Comparison of ENCODE assay signal across 8 cellular contexts in genomic region chr11:74398244-74399159, GRCh38. TPM values are rescaled to one million over a fixed set of nuclear protein-coding genes. Genes with fewer than 3 reads are reported as not detected.
A peak's percentile ranks its signal among the peaks of the same experiment; 100 is the strongest.
DNase-seq lines count a peak whose midpoint lies in the region; ATAC-seq and TF ChIP-seq lines count a peak whose summit lies in the region.

TSS of gene PGM2L1 (minus strand) at chr11:74398433. CDS start at chr11:74398161, 272 bp downstream.

- H3K9me3 ChIP-seq in left ventricle myocardium inferior (replicated peaks) (no peaks in the 10 kb centered on the region), upper lobe of right lung (no peaks in the 10 kb centered on the region)

- peak; percentile 60 for TF ChIP-seq POLR2A in GM15510 (IDR thresholded peaks at IDR 0.05; ENCODE audit: borderline replicate concordance, extremely low read depth, insufficient read length)

- TF ChIP-seq CTCF in left ventricle myocardium inferior (IDR thresholded peaks at IDR 0.05; ENCODE audit: borderline replicate concordance) (no peak), upper lobe of right lung (IDR thresholded peaks at IDR 0.05) (no peak)

- H3K36me3 ChIP-seq in left ventricle myocardium inferior: no peaks in the 10 kb centered on the region
- H3K36me3 ChIP-seq in upper lobe of right lung: no peaks in the 10 kb centered on the region

- intact Hi-C loops in left ventricle myocardium inferior (cut with micrococcal nuclease) (no loop called here), posterior vena cava (cut with DNase I) (no loop called here), upper lobe of right lung (cut with DNase I) (no loop called here)

- ATAC-seq in HG02884 (IDR thresholded peaks at IDR 0.05; ENCODE audit: unreplicated experiment) (peak; percentile 87), upper lobe of right lung (peak; percentile 98)

- DNase-seq in NCI-H146 treated with DMSO at 0.1 percent for 48 hours (lab: John Stamatoyannopoulos, UW; ENCODE audit: unreplicated experiment): peak; percentile 98
- peak; percentile 82 to 96 (median 90) for DNase-seq in T-helper 1 cell
- DNase-seq in amygdala (lab: John Stamatoyannopoulos, UW): peak; percentile 64 to 98 (median 90)
- DNase-seq in left ventricle myocardium inferior: peak; percentile 92
- peak; percentile 98 for DNase-seq in posterior vena cava (ENCODE audit: low spot score)
- DNase-seq in upper lobe of right lung: peak; percentile 96

- H3K27ac ChIP-seq in left ventricle myocardium inferior (replicated peaks) (peak within 1 kb of the TSS; percentile 96), upper lobe of right lung (peak within 1 kb of the TSS; percentile 91)

- H3K27me3 ChIP-seq in left ventricle myocardium inferior (ENCODE audit: low read depth) (no peaks in the 10 kb centered on the region), upper lobe of right lung (no peaks in the 10 kb centered on the region)

- H3K4me1 ChIP-seq in left ventricle myocardium inferior: peaks cover 12% of the 10 kb centered on the region
- H3K4me1 ChIP-seq in upper lobe of right lung: peaks cover 4% of the 10 kb centered on the region

- H3K4me3 ChIP-seq in left ventricle myocardium inferior: peak within 1 kb of the TSS; percentile 84
- peak within 1 kb of the TSS; percentile 92 for H3K4me3 ChIP-seq in upper lobe of right lung

RNA-seq across cellular contexts. Expression of gene PGM2L1, which starts in this region (rescaled TPM):
- total RNA-seq in left ventricle myocardium inferior: 1.6 TPM
- 10 to 100 TPM in 1 of 2 donors, 1 to 10 TPM in 1; 4.1 to 11.5 TPM for total RNA-seq in posterior vena cava
- 5.1 TPM for total RNA-seq in upper lobe of right lung

Comparison
In these comparisons a context has a peak if more than half of its experiments do, and no peak if none do; other contexts are left out.
1. Peak in every context shown above with its lines: DNase-seq, ATAC-seq, H3K4me3 ChIP-seq and H3K27ac ChIP-seq.